In genomic region chr7:7943951-7944350, GRCh38 we compare ENCODE assay signal across 14 cellular contexts. TPM values are rescaled to one million over a fixed set of nuclear protein-coding genes. Genes with fewer than 3 reads are reported as not detected.
A peak's percentile ranks its signal among the peaks of the same experiment; 100 is the strongest.
DNase-seq lines count a peak whose midpoint lies in the region; TF ChIP-seq lines count a peak whose summit lies in the region.
"Had no signal": no experiment of that assay in that cellular context is flagged by ENCODE, and none has a peak within 500 bp of the region (broad histone marks: within the 10 kb centered on the region; RNA-seq: fewer than 3 reads in every experiment).

No MANE protein-coding gene starts in this region.

- H3K36me3 ChIP-seq in mammary epithelial cell (ENCODE audit: insufficient read depth, low read length) (no peaks in the 10 kb centered on the region), breast epithelium (no peaks in the 10 kb centered on the region), OCI-LY3 (replicated peaks; ENCODE audit: low read depth, low read length) (no peaks in the 10 kb centered on the region), sigmoid colon (no peaks in the 10 kb centered on the region)
- no peaks in the 10 kb centered on the region for H3K36me3 ChIP-seq in effector memory CD4-positive, alpha-beta T cell (ENCODE audit: control insufficient read depth, insufficient read depth, low read length)

- CTCF ChIA-PET in mammary epithelial cell (lab: Charles Lee; ENCODE audit: low non-redundant PET) = no interaction called here

- dilution Hi-C loops in mammary epithelial cell (cut with HindIII; ENCODE audit: low sequenced_read_pairs) = no loop called here

- H3K27ac ChIP-seq in mammary epithelial cell (ENCODE audit: insufficient read depth, low read depth, low read length) (no peak overlapping the region), breast epithelium (no peak overlapping the region), OCI-LY3 (ENCODE audit: low read length) (peak overlapping the region; percentile 72), sigmoid colon (no peak overlapping the region)
- peak overlapping the region; percentile 53 for H3K27ac ChIP-seq in effector memory CD4-positive, alpha-beta T cell (ENCODE audit: insufficient read depth, low read length, poor library complexity, severe bottlenecking)

- no peak for TF ChIP-seq EP300 in sigmoid colon (IDR thresholded peaks at IDR 0.05)

- intact Hi-C loops in mammary epithelial cell (cut with micrococcal nuclease) = no loop called here
- intact Hi-C loops in breast epithelium (cut with DNase I; ENCODE audit: low total_unique reads) = no loop called here
- intact Hi-C loops in sigmoid colon (cut with DNase I) = no loop called here

- H3K4me1 ChIP-seq in mammary epithelial cell (ENCODE audit: insufficient read depth, low read length) (peaks cover 6% of the 10 kb centered on the region), breast epithelium (no peaks in the 10 kb centered on the region), OCI-LY3 (ENCODE audit: low read length) (peaks cover 27% of the 10 kb centered on the region), sigmoid colon (no peaks in the 10 kb centered on the region)
- H3K4me1 ChIP-seq in effector memory CD4-positive, alpha-beta T cell (ENCODE audit: control insufficient read depth, insufficient read depth, low read length, poor library complexity, severe bottlenecking) = peaks cover 5% of the 10 kb centered on the region

- H2AFZ ChIP-seq in mammary epithelial cell (ENCODE audit: low read depth, low read length) (peak overlapping the region; percentile 69), OCI-LY3 (ENCODE audit: low read depth, low read length) (peak overlapping the region; percentile 75)

- H3K4me3 ChIP-seq in mammary epithelial cell (replicated peaks in 1 of 3; ENCODE audit: insufficient read depth in 1 of 3, low read depth in 2 of 3, low read length in 3 of 3) (no peak overlapping the region), breast epithelium (no peak overlapping the region), OCI-LY3 (ENCODE audit: low read length) (peak overlapping the region; percentile 58), sigmoid colon (no peak overlapping the region)
- no peak overlapping the region for H3K4me3 ChIP-seq in effector memory CD4-positive, alpha-beta T cell (ENCODE audit: insufficient read depth, low read depth, low read length, poor library complexity, severe bottlenecking)

- in situ Hi-C loops in mammary epithelial cell (cut with MboI; ENCODE audit: low sequenced_read_pairs in 2 of 2) = no loop called here

- H3K9me3 ChIP-seq in mammary epithelial cell (replicated peaks; ENCODE audit: insufficient read depth, low read length) = no peaks in the 10 kb centered on the region
- H3K9me3 ChIP-seq in breast epithelium = no peaks in the 10 kb centered on the region
- H3K9me3 ChIP-seq in OCI-LY3 (ENCODE audit: insufficient read depth, low read length) = no peaks in the 10 kb centered on the region
- no peaks in the 10 kb centered on the region for H3K9me3 ChIP-seq in effector memory CD4-positive, alpha-beta T cell (ENCODE audit: control insufficient read depth, low read length)
- no peaks in the 10 kb centered on the region for H3K9me3 ChIP-seq in sigmoid colon

- BruUV-seq in mammary epithelial cell (replicated peaks; lab: Mats Ljungman, UMichigan) = no TSS peak

- 53% methylated on average over 1 of the region's 1 CpG for WGBS in mammary epithelial cell (ENCODE audit: low coverage, missing lambda C conversion rate)
- 94 to 96% methylated on average over 1 of the region's 1 CpG for WGBS in sigmoid colon, 2 donors

- H4K20me1 ChIP-seq in mammary epithelial cell (ENCODE audit: insufficient read depth, low read length) = no peaks in the 10 kb centered on the region
- no peaks in the 10 kb centered on the region for H4K20me1 ChIP-seq in OCI-LY3 (ENCODE audit: insufficient read depth, low read length)

- no peak for TF ChIP-seq CTCF in mammary epithelial cell (conservative IDR thresholded peaks at IDR 0.05 in 1 of 2, IDR thresholded peaks at IDR 0.05 in 1 of 2; ENCODE audit: extremely low read depth in 1 of 2, insufficient read depth in 1 of 2, low read depth in 1 of 2, low read length in 2 of 2)
- TF ChIP-seq CTCF in breast epithelium (IDR thresholded peaks at IDR 0.05) = no peak
- TF ChIP-seq CTCF in OCI-LY3 (IDR thresholded peaks at IDR 0.05; ENCODE audit: low read depth, low read length) = no peak
- TF ChIP-seq CTCF in sigmoid colon (IDR thresholded peaks at IDR 0.05) = no peak
- TF ChIP-seq CTCF in GM10266 (IDR thresholded peaks at IDR 0.05; ENCODE audit: control insufficient read depth, insufficient read depth, low read depth, missing control alignments) = no peak

- TF ChIP-seq POLR2A in breast epithelium (IDR thresholded peaks at IDR 0.05) (no peak), sigmoid colon (IDR thresholded peaks at IDR 0.05) (no peak)

- H3K27me3 ChIP-seq in mammary epithelial cell (ENCODE audit: insufficient read depth, low read length) (no peaks in the 10 kb centered on the region), breast epithelium (no peaks in the 10 kb centered on the region), OCI-LY3 (ENCODE audit: low read depth, low read length) (no peaks in the 10 kb centered on the region), sigmoid colon (no peaks in the 10 kb centered on the region)
- no peaks in the 10 kb centered on the region for H3K27me3 ChIP-seq in effector memory CD4-positive, alpha-beta T cell (replicated peaks; ENCODE audit: control insufficient read depth, insufficient read depth, low read length, poor library complexity, severe bottlenecking)

- H3K4me2 ChIP-seq in mammary epithelial cell (ENCODE audit: insufficient read depth, low read depth, low read length) = no peak overlapping the region
- H3K4me2 ChIP-seq in OCI-LY3 (ENCODE audit: low read length) = peak overlapping the region; percentile 83

- H3K9ac ChIP-seq in mammary epithelial cell (ENCODE audit: insufficient read depth, low read length) (no peak overlapping the region), OCI-LY3 (ENCODE audit: low read length) (peak overlapping the region; percentile 38; the same call in 1 of the 2 replicates)

- peak; percentile 19 for DNase-seq in mammary epithelial cell
- DNase-seq in breast epithelium (ENCODE audit: low spot score in 2 of 2) = no peak
- DNase-seq in effector memory CD4-positive, alpha-beta T cell = no peak
- no peak for DNase-seq in activated CD4-positive, CD25-positive, alpha-beta regulatory T cell (lab: John Stamatoyannopoulos, UW)
- DNase-seq in NOMO-1 treated with DMSO at 0.1 percent for 48 hours (lab: John Stamatoyannopoulos, UW; ENCODE audit: unreplicated experiment) = no peak
- no peak for DNase-seq in sigmoid colon
- no peak for DNase-seq in GM10266 (ENCODE audit: extremely low spot score)
- DNase-seq: cerebellar nuclear complex, DMS 273 treated with DMSO at 0.1 percent for 48 hours, H7, mesenchymal stem cell, NCI-H1092 treated with DMSO at 0.1 percent for 48 hours, right cardiac atrium had no signal

- H3K79me2 ChIP-seq in mammary epithelial cell (ENCODE audit: insufficient read depth, low read length) (no peaks in the 10 kb centered on the region), OCI-LY3 (ENCODE audit: low read length) (no peaks in the 10 kb centered on the region)

RNA-seq across cellular contexts. Expression of gene GLCCI1, which starts 24.6 kb away (rescaled TPM):
- total RNA-seq in mammary epithelial cell = 10 to 100 TPM in 1 of 2 donors, 1 to 10 TPM in 1; 7.0 to 14.6 TPM
- 6.4 TPM for polyA plus RNA-seq in mammary epithelial cell
- 56.6 TPM for polyA minus RNA-seq in mammary epithelial cell
- total RNA-seq in breast epithelium = 10 to 100 TPM; 11.7 to 29.1 (median 18.4) TPM
- total RNA-seq in sigmoid colon = 10 to 100 TPM in 2 of 4 donors, 1 to 10 TPM in 2; 3.8 to 17.7 (median 10.6) TPM
- polyA plus RNA-seq in sigmoid colon = 1 to 10 TPM; 1.4 to 6.1 (median 2.4) TPM

Comparison
In these comparisons a context has a peak if more than half of its experiments do, and no peak if none do; other contexts are left out.
1. H3K27ac ChIP-seq: peak in OCI-LY3 (single experiment) and effector memory CD4-positive, alpha-beta T cell (single experiment); none in mammary epithelial cell (single experiment), breast epithelium (0 of 2) and sigmoid colon (0 of 4).